In the genomic region with DNA sequence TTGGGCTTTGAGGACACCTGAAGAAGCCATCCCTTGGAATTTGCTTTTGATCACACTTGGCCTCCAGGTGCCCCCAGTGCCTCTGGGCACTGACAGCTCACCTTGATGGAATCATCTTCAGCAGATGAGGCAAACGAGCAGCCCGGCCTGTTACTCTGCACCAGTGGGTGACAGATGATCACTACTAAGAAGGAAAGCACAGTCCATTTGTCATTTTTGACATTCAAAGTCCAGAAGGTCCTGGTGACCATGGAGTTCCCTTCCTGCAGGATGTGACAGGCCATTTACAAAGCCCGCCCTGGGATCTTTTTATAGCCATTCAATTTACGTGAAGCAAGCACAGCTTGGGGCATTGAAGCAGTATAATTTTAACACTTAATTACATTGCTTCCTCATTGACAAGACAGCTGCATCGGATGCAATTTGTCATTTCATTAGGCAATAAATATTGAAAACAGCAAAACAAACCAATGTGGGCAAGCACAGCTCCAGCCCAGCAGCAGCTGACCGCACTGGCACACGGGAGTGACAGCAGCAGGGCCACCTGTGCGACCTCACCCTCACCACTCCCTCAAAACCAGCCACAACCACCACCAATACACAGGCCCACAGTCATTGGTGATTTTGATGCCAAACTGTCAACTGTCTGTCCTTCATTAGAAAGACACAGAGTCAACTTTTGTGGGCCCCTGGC, we compare ENCODE assay signal across 23 cellular contexts.
DNase-seq lines count a peak whose midpoint lies in the region; ATAC-seq, FAIRE-seq and TF ChIP-seq lines count a peak whose summit lies in the region.
"Had no signal": no experiment of that assay in that cellular context is flagged by ENCODE, and none has a peak within 500 bp of the region (broad histone marks: within the 10 kb centered on the region; RNA-seq: fewer than 3 reads in every experiment).

No MANE protein-coding gene starts in this region.

- TF ChIP-seq CTCF in bronchial epithelial cell (IDR thresholded peaks at IDR 0.05; ENCODE audit: insufficient read depth, low read length, severe bottlenecking) (no peak), osteoblast (IDR thresholded peaks at IDR 0.05; ENCODE audit: extremely low read depth, low read depth, low read length) (no peak)

- H3K4me3 ChIP-seq in bronchial epithelial cell (ENCODE audit: low read depth, low read length) (no peak overlapping the region), osteoblast (ENCODE audit: insufficient read depth, low read length) (no peak overlapping the region)
- H3K4me3 ChIP-seq: ascending aorta, uterus had no signal

- H3K79me2 ChIP-seq in osteoblast (ENCODE audit: insufficient read depth, low read length), result no peaks in the 10 kb centered on the region

- H3K4me2 ChIP-seq in osteoblast (ENCODE audit: insufficient read depth, low read length), result no peak overlapping the region

- H3K36me3 ChIP-seq in bronchial epithelial cell (ENCODE audit: control insufficient read depth, insufficient read depth, low read length) (no peaks in the 10 kb centered on the region), osteoblast (ENCODE audit: insufficient read depth, low read length) (no peaks in the 10 kb centered on the region)
- H3K36me3 ChIP-seq: ascending aorta, uterus had no signal

- no peak for ATAC-seq in GM18873 (IDR thresholded peaks at IDR 0.05; ENCODE audit: low FRiP score, unreplicated experiment)
- no peak for ATAC-seq in GM21528 (IDR thresholded peaks at IDR 0.05; ENCODE audit: low FRiP score, unreplicated experiment)
- ATAC-seq: naive thymus-derived CD4-positive, alpha-beta T cell; SK-N-SH treated with all-trans-retinoic acid at 6 μM for 48 hours had no signal

- DNase-seq in NCI-H1417 (lab: John Stamatoyannopoulos, UW), result peak in 2 of 3 experiments; percentile 87 to 98
- DNase-seq in NCI-H69 (lab: John Stamatoyannopoulos, UW), result peak; percentile 54
- DNase-seq in bronchial epithelial cell (ENCODE audit: low read depth), result peak; percentile 13
- peak; percentile 1 for DNase-seq in mucosa of gallbladder (ENCODE audit: low spot score)
- no peak for DNase-seq in osteoblast (ENCODE audit: insufficient read length, low spot score, missing footprints)
- DNase-seq: activated CD4-positive, alpha-beta T cell treated with anti-CD3 and anti-CD28 coated beads for 48 hours; Calu3; EL; HCEC 1CT; mesenchymal stem cell; naive thymus-derived CD4-positive, alpha-beta T cell; NCI-H1092; NCI-H2107; NCI-H446; occipital lobe; uterus had no signal

- H4K20me1 ChIP-seq in osteoblast (ENCODE audit: insufficient read depth, low read length), result no peaks in the 10 kb centered on the region

- H3K27me3 ChIP-seq in bronchial epithelial cell (ENCODE audit: control insufficient read depth, insufficient read depth, low read length) (no peaks in the 10 kb centered on the region), osteoblast (ENCODE audit: insufficient read depth, low read length) (no peaks in the 10 kb centered on the region)
- H3K27me3 ChIP-seq: ascending aorta, uterus had no signal

- FAIRE-seq in bronchial epithelial cell (lab: Jason Lieb, UNC), result no peak
- FAIRE-seq: GM12892 had no signal

- no peak overlapping the region for H2AFZ ChIP-seq in osteoblast (ENCODE audit: low read length)

- H3K4me1 ChIP-seq in osteoblast (ENCODE audit: insufficient read depth, low read length), result no peaks in the 10 kb centered on the region
- H3K4me1 ChIP-seq: ascending aorta, uterus had no signal

- no peaks in the 10 kb centered on the region for H3K9me3 ChIP-seq in osteoblast (ENCODE audit: low read depth, low read length)
- H3K9me3 ChIP-seq: ascending aorta, uterus had no signal

- no peak overlapping the region for H3K27ac ChIP-seq in osteoblast (ENCODE audit: low read depth, low read length)
- H3K27ac ChIP-seq: ascending aorta, C4-2B, HL-60, uterus had no signal
